Comparison of ENCODE assay signal across 15 cellular contexts in genomic region chr1:50427086-50427817, GRCh38. TPM values are rescaled to one million over a fixed set of nuclear protein-coding genes. Genes with fewer than 3 reads are reported as not detected.
DNase-seq lines count a peak whose midpoint lies in the region; ATAC-seq, FAIRE-seq and TF ChIP-seq lines count a peak whose summit lies in the region.
"Had no signal": no experiment of that assay in that cellular context is flagged by ENCODE, and none has a peak within 500 bp of the region (broad histone marks: within the 10 kb centered on the region; RNA-seq: fewer than 3 reads in every experiment).

No MANE protein-coding gene starts in this region.

- H3K27me3 ChIP-seq in SK-N-SH (ENCODE audit: insufficient read depth) = peaks cover 80% of the 10 kb centered on the region
- H3K27me3 ChIP-seq in endothelial cell of umbilical vein (ENCODE audit: control insufficient read depth in 2 of 2, insufficient read depth in 2 of 2, low read length in 2 of 2) = peaks cover 87 to 100% of the 10 kb centered on the region in 2 experiments
- H3K27me3 ChIP-seq in rectal smooth muscle tissue (ENCODE audit: control insufficient read depth, insufficient read depth, low read length) = peaks cover 68% of the 10 kb centered on the region

- CTCF ChIA-PET in SK-N-SH (lab: Yijun Ruan, JAX) = interaction anchor here (1.2 to 2.2 kb wide), 2 partner anchors 18 to 277 kb away, joined by 3 to 8 read pairs; no protein-coding TSS in a partner anchor
- CTCF ChIA-PET in endothelial cell of umbilical vein (lab: Charles Lee) = no interaction called here

- H3K4me1 ChIP-seq in SK-N-SH (ENCODE audit: control insufficient read depth in 1 of 2, insufficient read depth in 2 of 2, low read depth in 1 of 2, low read length in 1 of 2) (peaks cover 17 to 24% of the 10 kb centered on the region in 2 experiments; a peak in 1 of 4 replicates), endothelial cell of umbilical vein (ENCODE audit: control insufficient read depth, extremely low read depth, insufficient read depth, low read length) (peaks cover 3% of the 10 kb centered on the region), rectal smooth muscle tissue (ENCODE audit: control insufficient read depth, insufficient read depth, low read length) (no peaks in the 10 kb centered on the region)

- H2AFZ ChIP-seq in SK-N-SH (ENCODE audit: low read depth) (no peak overlapping the region), endothelial cell of umbilical vein (ENCODE audit: low read depth, low read length) (no peak overlapping the region)

- H3K4me2 ChIP-seq in SK-N-SH (peak overlapping the region; percentile 63), endothelial cell of umbilical vein (ENCODE audit: insufficient read depth, low read length) (no peak overlapping the region)

- ATAC-seq in HG03045 (IDR thresholded peaks at IDR 0.05; ENCODE audit: unreplicated experiment) = no peak
- ATAC-seq in left ventricle myocardium superior = no peak
- no peak for ATAC-seq in GM21447 (IDR thresholded peaks at IDR 0.05; ENCODE audit: unreplicated experiment)
- ATAC-seq: gastroesophageal sphincter, sciatic nerve had no signal

- POLR2A ChIA-PET in SK-N-SH (lab: Yijun Ruan, JAX) (no interaction called here), endothelial cell of umbilical vein (lab: Charles Lee) (no interaction called here)

- no peak for TF ChIP-seq POLR2A in endothelial cell of umbilical vein (IDR thresholded peaks at IDR 0.05; ENCODE audit: low read depth, low read length)

- no peak for FAIRE-seq in endothelial cell of umbilical vein (lab: Jason Lieb, UNC)
- FAIRE-seq: A204.1, G401.6 had no signal

- DNase-seq in NCI-H510A treated with DMSO at 0.1 percent for 48 hours (lab: John Stamatoyannopoulos, UW) = peak; percentile 24
- DNase-seq in NCI-H510A (lab: John Stamatoyannopoulos, UW) = no peak
- peak; percentile 58 for DNase-seq in SK-N-SH
- DNase-seq in endothelial cell of umbilical vein (ENCODE audit: low read depth, low spot score) = no peak
- no peak for DNase-seq in left ventricle myocardium superior
- DNase-seq: mesenchymal stem cell, T1000 had no signal

- H3K9me1 ChIP-seq in endothelial cell of umbilical vein (replicated peaks; ENCODE audit: control insufficient read depth, extremely low read depth, insufficient read depth, low read length) = no peaks in the 10 kb centered on the region

- intact Hi-C loops in endothelial cell of umbilical vein (cut with micrococcal nuclease) (loop anchor here (5.0 kb wide), 1 partner anchor 550 kb away; no protein-coding TSS in a partner anchor), left ventricle myocardium superior (cut with micrococcal nuclease) (no loop called here)

- H3K9ac ChIP-seq in SK-N-SH (no peak overlapping the region), endothelial cell of umbilical vein (replicated peaks; ENCODE audit: extremely low read depth, insufficient read depth, low read length) (no peak overlapping the region), rectal smooth muscle tissue (ENCODE audit: low read length) (no peak overlapping the region)

- H3K4me3 ChIP-seq in SK-N-SH (ENCODE audit: low read depth in 2 of 2, low read length in 1 of 2) = peak overlapping the region in 1 of 2 experiments; percentile 35; a peak in 2 of 4 replicates
- H3K4me3 ChIP-seq in endothelial cell of umbilical vein (replicated peaks in 1 of 3; ENCODE audit: insufficient read depth in 1 of 3, low read depth in 1 of 3, low read length in 3 of 3) = no peak overlapping the region
- H3K4me3 ChIP-seq in rectal smooth muscle tissue (ENCODE audit: low read length) = peak overlapping the region; percentile 25
- H3K4me3 ChIP-seq: gastroesophageal sphincter had no signal

- H3K9me3 ChIP-seq in SK-N-SH = no peaks in the 10 kb centered on the region
- H3K9me3 ChIP-seq in endothelial cell of umbilical vein (replicated peaks; ENCODE audit: control insufficient read depth, insufficient read depth, low read length) = no peaks in the 10 kb centered on the region
- H3K9me3 ChIP-seq: gastroesophageal sphincter had no signal

- no peak for TF ChIP-seq RAD21 in SK-N-SH (IDR thresholded peaks at IDR 0.05; ENCODE audit: low read length)

- H4K20me1 ChIP-seq in SK-N-SH (ENCODE audit: insufficient read depth) = 0 out of 2 replicates have a peak, but pooled peaks cover 13% of the 10 kb centered on the region
- H4K20me1 ChIP-seq in endothelial cell of umbilical vein (replicated peaks; ENCODE audit: control insufficient read depth, extremely low read depth, insufficient read depth, low read length) = no peaks in the 10 kb centered on the region

- WGBS in SK-N-SH (ENCODE audit: low lambda C conversion rate) = 5% methylated on average over 34 of the region's 44 CpGs

- TF ChIP-seq CTCF in SK-N-SH (IDR thresholded peaks at IDR 0.05) = no peak
- no peak for TF ChIP-seq CTCF in endothelial cell of umbilical vein (IDR thresholded peaks at IDR 0.05; ENCODE audit: extremely low read depth in 1 of 2, insufficient read depth in 1 of 2, low read depth in 1 of 2, low read length in 2 of 2)

- H3F3A ChIP-seq in SK-N-SH (replicated peaks; ENCODE audit: insufficient read depth) = no peaks in the 10 kb centered on the region

- no TSS peak for BruUV-seq in endothelial cell of umbilical vein (replicated peaks; lab: Mats Ljungman, UMichigan)

- no peak overlapping the region for H3K27ac ChIP-seq in SK-N-SH (ENCODE audit: low read depth in 2 of 2, low read length in 1 of 2)
- no peak overlapping the region for H3K27ac ChIP-seq in endothelial cell of umbilical vein (ENCODE audit: insufficient read depth, low read depth, low read length)
- H3K27ac ChIP-seq in rectal smooth muscle tissue (ENCODE audit: low read depth, low read length) = no peak overlapping the region
- H3K27ac ChIP-seq: gastroesophageal sphincter had no signal

- H3K79me2 ChIP-seq in SK-N-SH (ENCODE audit: insufficient read depth) (no peaks in the 10 kb centered on the region), endothelial cell of umbilical vein (ENCODE audit: control insufficient read depth, insufficient read depth, low read length) (no peaks in the 10 kb centered on the region)

- H3K36me3 ChIP-seq in SK-N-SH (replicated peaks in 1 of 2; ENCODE audit: control insufficient read depth in 1 of 2, insufficient read depth in 2 of 2, low read length in 1 of 2) (no peaks in the 10 kb centered on the region), endothelial cell of umbilical vein (ENCODE audit: control insufficient read depth in 2 of 2, extremely low read depth in 1 of 2, insufficient read depth in 2 of 2, low read length in 2 of 2) (no peaks in the 10 kb centered on the region), rectal smooth muscle tissue (ENCODE audit: control insufficient read depth, insufficient read depth, low read length) (no peaks in the 10 kb centered on the region)
- H3K36me3 ChIP-seq: gastroesophageal sphincter had no signal

- dilution Hi-C loops in endothelial cell of umbilical vein (cut with MboI; ENCODE audit: extremely low pct_ligation_motif_present, low sequenced_read_pairs) = no loop called here

- TF ChIP-seq EP300 in SK-N-SH (IDR thresholded peaks at IDR 0.05; ENCODE audit: borderline replicate concordance in 1 of 2, low read depth in 1 of 2, low read length in 1 of 2) = no peak

- H3K9me2 ChIP-seq in SK-N-SH = no peaks in the 10 kb centered on the region

TF ChIP-seq in SK-N-SH, 30 proteins besides CTCF, POLR2A, EP300 and RAD21:
- no peak for TF ChIP-seq TCF12 (IDR thresholded peaks at IDR 0.05)
- 0 out of 2 replicates have a peak, but pooled peaks have one; percentile 65 for TF ChIP-seq EZH2phosphoT487 (IDR thresholded peaks at IDR 0.05; ENCODE audit: borderline replicate concordance, low read depth)

TF ChIP-seq in endothelial cell of umbilical vein, 7 proteins besides CTCF, POLR2A, EP300 and RAD21:
- TF ChIP-seq JUN (IDR thresholded peaks at IDR 0.05; ENCODE audit: borderline replicate concordance, insufficient read depth, insufficient read length, low read depth) = no peak
- TF ChIP-seq EZH2 (IDR thresholded peaks at IDR 0.05; ENCODE audit: borderline replicate concordance, low read depth, low read length, severe bottlenecking) = peak; percentile 100

RNA-seq across cellular contexts. Expression of gene DMRTA2, which starts 4.0 kb away (rescaled TPM):
- polyA plus RNA-seq in SK-N-SH (2012; rRNA removed) = 0.02 TPM in 1 of 2 replicates, not detected in the other
- 0.01 and 0.03 TPM in 2 replicates for polyA plus RNA-seq in SK-N-SH (2012; cell fraction: cytosol; rRNA removed)
- polyA plus RNA-seq in SK-N-SH (2012; cell fraction: nucleus; rRNA removed) = 0.12 TPM in 2 replicates
- not detected in 2 replicates for total RNA-seq in endothelial cell of umbilical vein
- not detected in 2 replicates for polyA plus RNA-seq in endothelial cell of umbilical vein
- polyA plus RNA-seq in endothelial cell of umbilical vein (2011; cell fraction: cytosol; rRNA removed) = not detected in 2 replicates
- polyA plus RNA-seq in endothelial cell of umbilical vein (2011; cell fraction: nucleus; rRNA removed) = not detected in 2 replicates
- not detected in 2 replicates for polyA plus RNA-seq in endothelial cell of umbilical vein (2012)
- not detected in 2 replicates for polyA minus RNA-seq in endothelial cell of umbilical vein
- not detected for polyA minus RNA-seq in endothelial cell of umbilical vein (2011; cell fraction: cytosol; rRNA and poly(A)+ RNA removed)
- 0.14 TPM in 1 of 2 replicates, not detected in the other for polyA minus RNA-seq in endothelial cell of umbilical vein (2011; cell fraction: nucleus; rRNA and poly(A)+ RNA removed)
- not detected for total RNA-seq in left ventricle myocardium superior
- total RNA-seq: activated T-helper 2 cell treated with anti-CD3 and anti-CD28 coated beads, Interferon-gamma antibody, Interleukin-2, Interleukin-4, amounts not matched to agents 10 μg/mL and 5 μg/mL and 100 μg/mL, durations not matched to agents 14 hours and 24 hours and 36 hours; sciatic nerve had no signal

Comparison
In these comparisons a context has a peak if more than half of its experiments do, and no peak if none do; other contexts are left out.
1. DNase-seq: peak in NCI-H510A treated with DMSO at 0.1 percent for 48 hours (single experiment) and SK-N-SH (single experiment); none in NCI-H510A (single experiment), endothelial cell of umbilical vein (single experiment) and left ventricle myocardium superior (single experiment).